ENCODE assay signal across 14 cellular contexts in the genomic region with DNA sequence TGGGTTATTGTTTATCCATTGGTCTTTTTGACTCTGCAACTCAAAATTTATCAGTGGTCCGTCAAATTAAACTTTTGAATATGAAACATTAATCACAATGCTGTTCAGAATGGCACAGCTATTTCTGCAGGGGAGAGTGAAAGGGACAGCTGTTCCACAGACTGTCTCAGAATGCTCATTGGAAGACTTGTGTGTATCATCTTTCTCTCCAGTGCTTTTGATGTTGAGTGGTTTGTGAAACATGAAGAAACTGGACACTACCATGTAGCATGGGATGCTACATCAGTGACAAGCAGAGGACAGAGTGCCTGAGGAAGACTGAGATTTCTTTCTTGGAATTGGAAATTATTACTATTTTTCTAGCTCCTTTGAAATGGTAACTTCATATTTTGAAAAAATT.
A peak's percentile ranks its signal among the peaks of the same experiment; 100 is the strongest.
DNase-seq lines count a peak whose midpoint lies in the region; FAIRE-seq and TF ChIP-seq lines count a peak whose summit lies in the region.
"Had no signal": no experiment of that assay in that cellular context is flagged by ENCODE, and none has a peak within 500 bp of the region (broad histone marks: within the 10 kb centered on the region; RNA-seq: fewer than 3 reads in every experiment).

No MANE protein-coding gene starts in this region.

- FAIRE-seq in endothelial cell of umbilical vein (lab: Jason Lieb, UNC): peak; percentile 37
- FAIRE-seq: GM19239, H54 had no signal

- dilution Hi-C loops in endothelial cell of umbilical vein (cut with MboI; ENCODE audit: extremely low pct_ligation_motif_present, low sequenced_read_pairs): no loop called here

- no peak overlapping the region for H3K4me3 ChIP-seq in endothelial cell of umbilical vein (replicated peaks in 1 of 3; ENCODE audit: insufficient read depth in 1 of 3, low read depth in 1 of 3, low read length in 3 of 3)
- H3K4me3 ChIP-seq in skeletal muscle tissue (ENCODE audit: low read length in 3 of 3): no peak overlapping the region
- no peak overlapping the region for H3K4me3 ChIP-seq in sigmoid colon
- no peak overlapping the region for H3K4me3 ChIP-seq in trophoblast cell (ENCODE audit: low read depth, low read length)

- no TSS peak for BruUV-seq in endothelial cell of umbilical vein (replicated peaks; lab: Mats Ljungman, UMichigan)

- H3K27me3 ChIP-seq in endothelial cell of umbilical vein (ENCODE audit: control insufficient read depth in 2 of 2, insufficient read depth in 2 of 2, low read length in 2 of 2) (no peaks in the 10 kb centered on the region), skeletal muscle tissue (ENCODE audit: control insufficient read depth in 3 of 3, insufficient read depth in 3 of 3, low read length in 3 of 3) (no peaks in the 10 kb centered on the region), sigmoid colon (no peaks in the 10 kb centered on the region), trophoblast cell (ENCODE audit: insufficient read depth, low read length) (no peaks in the 10 kb centered on the region)

- no peaks in the 10 kb centered on the region for H4K20me1 ChIP-seq in endothelial cell of umbilical vein (replicated peaks; ENCODE audit: control insufficient read depth, extremely low read depth, insufficient read depth, low read length)

- H3K9ac ChIP-seq in endothelial cell of umbilical vein (replicated peaks; ENCODE audit: extremely low read depth, insufficient read depth, low read length) (no peak overlapping the region), skeletal muscle tissue (ENCODE audit: low read depth in 1 of 3, low read length in 3 of 3) (no peak overlapping the region), trophoblast cell (ENCODE audit: low read length) (no peak overlapping the region)

- H3K79me2 ChIP-seq in endothelial cell of umbilical vein (ENCODE audit: control insufficient read depth, insufficient read depth, low read length) (no peaks in the 10 kb centered on the region), trophoblast cell (ENCODE audit: control insufficient read depth, insufficient read depth, low read length, poor library complexity) (no peaks in the 10 kb centered on the region)

- H3K4ac ChIP-seq in trophoblast cell (ENCODE audit: low read depth, low read length): no peak overlapping the region

- TF ChIP-seq CTCF in endothelial cell of umbilical vein (IDR thresholded peaks at IDR 0.05; ENCODE audit: extremely low read depth in 1 of 2, insufficient read depth in 1 of 2, low read depth in 1 of 2, low read length in 2 of 2): no peak
- no peak for TF ChIP-seq CTCF in nephron (IDR thresholded peaks at IDR 0.05; ENCODE audit: unreplicated experiment in 3 of 3)
- no peak for TF ChIP-seq CTCF in sigmoid colon (IDR thresholded peaks at IDR 0.05)

- H3K36me3 Mint-ChIP-seq in nephron (ENCODE audit: low read depth): peaks cover 3% of the 10 kb centered on the region
- H3K36me3 Mint-ChIP-seq: CD14-positive monocyte; CD8-positive, alpha-beta T cell had no signal

- H3K9me3 ChIP-seq in endothelial cell of umbilical vein (replicated peaks; ENCODE audit: control insufficient read depth, insufficient read depth, low read length): no peaks in the 10 kb centered on the region
- H3K9me3 ChIP-seq in skeletal muscle tissue (ENCODE audit: control insufficient read depth in 3 of 3, low read length in 3 of 3): no peaks in the 10 kb centered on the region
- H3K9me3 ChIP-seq in sigmoid colon: no peaks in the 10 kb centered on the region
- H3K9me3 ChIP-seq in trophoblast cell (ENCODE audit: insufficient read depth, low read depth, low read length): no peaks in the 10 kb centered on the region

- no peak overlapping the region for H2BK120ac ChIP-seq in trophoblast cell (ENCODE audit: insufficient read depth, low read length, poor library complexity)

- H2BK5ac ChIP-seq in trophoblast cell (ENCODE audit: low read depth, low read length, poor library complexity): no peak overlapping the region

- H3K9me3 Mint-ChIP-seq in nephron: peaks cover 2% of the 10 kb centered on the region

- H4K91ac ChIP-seq in trophoblast cell (ENCODE audit: low read depth, low read length): no peak overlapping the region

- intact Hi-C loops in endothelial cell of umbilical vein (cut with micrococcal nuclease): no loop called here
- intact Hi-C loops in sigmoid colon (cut with DNase I): no loop called here

- 93 to 100% methylated on average over 1 of the region's 1 CpG for WGBS in sigmoid colon, 2 donors
- no CpG with 5 or more reads among the region's 1 CpG for WGBS in trophoblast cell (ENCODE audit: extremely low coverage, insufficient coverage, insufficient read length)

- peak; percentile 52 to 81 for DNase-seq in NCI-H524 (lab: John Stamatoyannopoulos, UW)
- no peak for DNase-seq in NCI-H524 treated with DMSO at 0.1 percent for 48 hours (lab: John Stamatoyannopoulos, UW)
- no peak for DNase-seq in endothelial cell of umbilical vein (ENCODE audit: low read depth, low spot score)
- DNase-seq in sigmoid colon: no peak
- DNase-seq in trophoblast cell: no peak
- no peak for DNase-seq in H4 (ENCODE audit: low spot score)
- DNase-seq: CD8-positive, alpha-beta T cell; COR-L47 had no signal

- CTCF ChIA-PET in endothelial cell of umbilical vein (lab: Charles Lee): interaction anchor here (1.1 to 1.4 kb wide), 2 partner anchors 9 to 207 kb away, joined by 3 to 4 read pairs; no protein-coding TSS in a partner anchor

- H3K4me2 ChIP-seq in endothelial cell of umbilical vein (ENCODE audit: insufficient read depth, low read length): no peak overlapping the region
- no peak overlapping the region for H3K4me2 ChIP-seq in trophoblast cell (ENCODE audit: low read length)

- peak overlapping the region in 1 of 3 experiments; percentile 25 for H3K4me3 Mint-ChIP-seq in nephron
- H3K4me3 Mint-ChIP-seq: CD14-positive monocyte; CD8-positive, alpha-beta T cell had no signal

- no peak overlapping the region for H2AFZ ChIP-seq in endothelial cell of umbilical vein (ENCODE audit: low read depth, low read length)
- no peak overlapping the region for H2AFZ ChIP-seq in trophoblast cell (ENCODE audit: insufficient read depth, low read length, poor library complexity)

- no peak overlapping the region for H3K14ac ChIP-seq in trophoblast cell (ENCODE audit: low read length)

- H3K27ac ChIP-seq in endothelial cell of umbilical vein (ENCODE audit: insufficient read depth, low read depth, low read length): no peak overlapping the region
- H3K27ac ChIP-seq in skeletal muscle tissue (ENCODE audit: low read depth, low read length): peak overlapping the region; percentile 46
- H3K27ac ChIP-seq in sigmoid colon: no peak overlapping the region
- no peak overlapping the region for H3K27ac ChIP-seq in trophoblast cell (ENCODE audit: low read depth, low read length)
- H3K27ac ChIP-seq: 22Rv1 had no signal

- H3K4me1 Mint-ChIP-seq in nephron: peaks cover 38% of the 10 kb centered on the region

- no peak overlapping the region for H4K12ac ChIP-seq in trophoblast cell (ENCODE audit: low read depth, low read length)

- TF ChIP-seq POLR2A in endothelial cell of umbilical vein (IDR thresholded peaks at IDR 0.05; ENCODE audit: low read depth, low read length) (no peak), sigmoid colon (IDR thresholded peaks at IDR 0.05) (no peak)

- H3K27me3 Mint-ChIP-seq in nephron (ENCODE audit: low read depth): no peaks in the 10 kb centered on the region

- no peaks in the 10 kb centered on the region for H3K79me1 ChIP-seq in trophoblast cell (ENCODE audit: low read length)

- H2AK5ac ChIP-seq in trophoblast cell (ENCODE audit: low read length): no peak overlapping the region

- H3K18ac ChIP-seq in trophoblast cell (ENCODE audit: low read length): no peak overlapping the region

- no peaks in the 10 kb centered on the region for H3K9me1 ChIP-seq in endothelial cell of umbilical vein (replicated peaks; ENCODE audit: control insufficient read depth, extremely low read depth, insufficient read depth, low read length)

- no peaks in the 10 kb centered on the region for H3K36me3 ChIP-seq in endothelial cell of umbilical vein (ENCODE audit: control insufficient read depth in 2 of 2, extremely low read depth in 1 of 2, insufficient read depth in 2 of 2, low read length in 2 of 2)
- no peaks in the 10 kb centered on the region for H3K36me3 ChIP-seq in skeletal muscle tissue (ENCODE audit: control insufficient read depth in 3 of 3, insufficient read depth in 3 of 3, low read length in 3 of 3)
- no peaks in the 10 kb centered on the region for H3K36me3 ChIP-seq in sigmoid colon
- H3K36me3 ChIP-seq in trophoblast cell (ENCODE audit: control insufficient read depth in 1 of 2, insufficient read depth in 2 of 2, low read length in 2 of 2): no peaks in the 10 kb centered on the region

- H3K23ac ChIP-seq in trophoblast cell (ENCODE audit: low read length): no peak overlapping the region

- H3K4me1 ChIP-seq in endothelial cell of umbilical vein (ENCODE audit: control insufficient read depth, extremely low read depth, insufficient read depth, low read length) (peaks cover 5% of the 10 kb centered on the region), skeletal muscle tissue (ENCODE audit: control insufficient read depth in 3 of 3, insufficient read depth in 3 of 3, low read length in 3 of 3) (peaks cover 10 to 25% (median 12%) of the 10 kb centered on the region in 3 donors), sigmoid colon (peaks cover 0 to 3% (median under 1%) of the 10 kb centered on the region in 4 donors), trophoblast cell (ENCODE audit: control insufficient read depth in 1 of 2, insufficient read depth in 2 of 2, low read length in 2 of 2) (no peaks in the 10 kb centered on the region)

- no peak for TF ChIP-seq EP300 in sigmoid colon (IDR thresholded peaks at IDR 0.05)

- H3K27ac Mint-ChIP-seq in nephron: peak overlapping the region; percentile 66 to 82 (median 70)
- H3K27ac Mint-ChIP-seq: CD14-positive monocyte; CD8-positive, alpha-beta T cell had no signal

- POLR2A ChIA-PET in endothelial cell of umbilical vein (lab: Charles Lee): no interaction called here

- H2BK12ac ChIP-seq in trophoblast cell (ENCODE audit: low read length): no peak overlapping the region

- no peak overlapping the region for H4K8ac ChIP-seq in trophoblast cell (ENCODE audit: low read depth, low read length)

TF ChIP-seq in endothelial cell of umbilical vein, 7 proteins besides CTCF, POLR2A, EP300 and RAD21:
- TF ChIP-seq MAX (IDR thresholded peaks at IDR 0.05; ENCODE audit: insufficient read depth, insufficient read length): no peak
- no peak for TF ChIP-seq FOS (IDR thresholded peaks at IDR 0.05; ENCODE audit: borderline replicate concordance, insufficient read depth, low read length)
- no peak for TF ChIP-seq JUN (IDR thresholded peaks at IDR 0.05; ENCODE audit: borderline replicate concordance, insufficient read depth, insufficient read length, low read depth)
- no peak for TF ChIP-seq MYC (IDR thresholded peaks at IDR 0.05; ENCODE audit: low read depth, low read length)
- TF ChIP-seq POLR2AphosphoS5 (IDR thresholded peaks at IDR 0.05; ENCODE audit: insufficient read depth, low read depth, low read length): no peak
- TF ChIP-seq EZH2 (IDR thresholded peaks at IDR 0.05; ENCODE audit: borderline replicate concordance, low read depth, low read length, severe bottlenecking): no peak

Comparison
In these comparisons a context has a peak if more than half of its experiments do, and no peak if none do; other contexts are left out.
1. DNase-seq: peak in NCI-H524 (2 of 2); none in NCI-H524 treated with DMSO at 0.1 percent for 48 hours (single experiment), endothelial cell of umbilical vein (single experiment), sigmoid colon (single experiment), trophoblast cell (0 of 2) and H4 (single experiment).